ENCODE assay signal across 23 cellular contexts in genomic region chr5:134625559-134625958, GRCh38. TPM values are rescaled to one million over a fixed set of nuclear protein-coding genes. Genes with fewer than 3 reads are reported as not detected.
DNase-seq lines count a peak whose midpoint lies in the region; ATAC-seq, FAIRE-seq and TF ChIP-seq lines count a peak whose summit lies in the region.
"Had no signal": no experiment of that assay in that cellular context is flagged by ENCODE, and none has a peak within 500 bp of the region (broad histone marks: within the 10 kb centered on the region; RNA-seq: fewer than 3 reads in every experiment).

No MANE protein-coding gene starts in this region.

- H3K4me2 ChIP-seq in HepG2 (ENCODE audit: low read depth, low read length): no peak overlapping the region
- H3K4me2 ChIP-seq: BLaER1, neural progenitor cell, smooth muscle cell had no signal

- H3K4me3 Mint-ChIP-seq in central memory CD8-positive, alpha-beta T cell: no peak overlapping the region
- H3K4me3 Mint-ChIP-seq: activated CD4-positive, alpha-beta T cell treated with anti-CD3 and anti-CD28 coated beads for 36 hours; activated T-cell treated with anti-CD3 and anti-CD28 coated beads, Interleukin-2, amount 50 U/mL, for 4 hours; neural progenitor cell had no signal

- H3K9me3 ChIP-seq in liver (ENCODE audit: control insufficient read depth in 4 of 4, low read length in 3 of 4) (no peaks in the 10 kb centered on the region), HepG2 (ENCODE audit: low read length) (no peaks in the 10 kb centered on the region), mucosa of rectum (ENCODE audit: control insufficient read depth in 2 of 2, low read length in 2 of 2) (no peaks in the 10 kb centered on the region), subcutaneous abdominal adipose tissue (ENCODE audit: control insufficient read depth in 5 of 5, low read length in 5 of 5) (no peaks in the 10 kb centered on the region)
- H3K9me3 ChIP-seq: BLaER1, HAP-1, heart right ventricle, left ventricle myocardium inferior had no signal

- H3K27me3 Mint-ChIP-seq in central memory CD8-positive, alpha-beta T cell: no peaks in the 10 kb centered on the region
- H3K27me3 Mint-ChIP-seq: activated CD4-positive, alpha-beta T cell treated with anti-CD3 and anti-CD28 coated beads for 36 hours had no signal

- no peak for FAIRE-seq in HepG2 (lab: Jason Lieb, UNC)

- ATAC-seq in HepG2: no peak; the same call in 2 of the 3 replicates
- no peak for ATAC-seq in central memory CD8-positive, alpha-beta T cell (replicated peaks; ENCODE audit: extremely low read depth, poor library complexity, severe bottlenecking)
- ATAC-seq: activated CD4-positive, alpha-beta T cell treated with anti-CD3 and anti-CD28 coated beads for 36 hours; activated T-cell treated with anti-CD3 and anti-CD28 coated beads, Interleukin-2, amount 50 U/mL, for 4 hours had no signal

- in situ Hi-C loops in HepG2 (cut with HindIII; ENCODE audit: extremely low pct_ligation_motif_present, low pct_unique_long_range_greater_than_20kb): no loop called here

- H3K4me1 ChIP-seq in liver (ENCODE audit: control insufficient read depth in 4 of 4, insufficient read depth in 4 of 4, low read length in 3 of 4): peaks cover 15 to 44% (median 16%) of the 10 kb centered on the region in 4 donors
- peaks cover 39% of the 10 kb centered on the region for H3K4me1 ChIP-seq in HepG2 (ENCODE audit: insufficient read depth, low read length)
- H3K4me1 ChIP-seq in mucosa of rectum (ENCODE audit: control insufficient read depth in 2 of 2, insufficient read depth in 2 of 2, low read length in 2 of 2): peaks cover 3 to 14% of the 10 kb centered on the region in 2 donors
- peaks cover 0 to 12% (median 6%) of the 10 kb centered on the region in 5 donors for H3K4me1 ChIP-seq in subcutaneous abdominal adipose tissue (ENCODE audit: control insufficient read depth in 5 of 5, insufficient read depth in 5 of 5, low read length in 5 of 5)
- H3K4me1 ChIP-seq: BLaER1, neural progenitor cell had no signal

- CTCF ChIA-PET in HepG2 (lab: Yijun Ruan, JAX; ENCODE audit: low intra/inter-chr PET ratio, low total read pairs): no interaction called here

- no peak overlapping the region for H2AFZ ChIP-seq in HepG2 (ENCODE audit: low read length)
- H2AFZ ChIP-seq: neural progenitor cell had no signal

- POLR2A ChIA-PET in HepG2 (lab: Yijun Ruan, JAX): interaction anchor here (0.8 to 1.7 kb wide), 3 partner anchors 16 to 23 kb away, joined by 3 to 5 read pairs (median 4); partner anchors contain the start of gene SEC24A

- no peaks in the 10 kb centered on the region for H3K27me3 ChIP-seq in liver (ENCODE audit: control insufficient read depth in 4 of 4, insufficient read depth in 4 of 4, low read length in 3 of 4)
- no peaks in the 10 kb centered on the region for H3K27me3 ChIP-seq in HepG2 (ENCODE audit: control insufficient read depth in 1 of 2, insufficient read depth in 2 of 2, low read length in 2 of 2)
- H3K27me3 ChIP-seq in mucosa of rectum (ENCODE audit: control insufficient read depth in 2 of 2, insufficient read depth in 2 of 2, low read length in 2 of 2): no peaks in the 10 kb centered on the region
- no peaks in the 10 kb centered on the region for H3K27me3 ChIP-seq in subcutaneous abdominal adipose tissue (ENCODE audit: control insufficient read depth in 5 of 5, insufficient read depth in 4 of 5, low read length in 5 of 5)
- H3K27me3 ChIP-seq: BLaER1, heart right ventricle, neural progenitor cell had no signal

- DNase-seq in HepG2 (ENCODE audit: low spot score) (no peak), 8988T (no peak), GM19238 (ENCODE audit: insufficient read length, low spot score) (no peak), HCEC 1CT (no peak)
- DNase-seq in central memory CD8-positive, alpha-beta T cell (ENCODE audit: low spot score in 2 of 2): no peak
- DNase-seq: activated CD4-positive, alpha-beta T cell treated with anti-CD3 and anti-CD28 coated beads for 36 hours; activated naive CD4-positive, alpha-beta T cell treated with Interleukin-2 at 50 U/mL for 16 hours; activated T-cell treated with anti-CD3 and anti-CD28 coated beads, Interleukin-2, amount 50 U/mL, for 4 hours; heart right ventricle; left ventricle myocardium inferior; NCI-H1092; NCI-H187 treated with DMSO at 0.1 percent for 48 hours; NCI-H69; stimulated activated CD4-positive, alpha-beta T cell treated with anti-CD3 and anti-CD28 coated beads, Interleukin-2, amount 100 ng/mL, for 24 hours; T-helper 1 cell had no signal

- no peak for TF ChIP-seq RAD21 in liver (IDR thresholded peaks at IDR 0.05)
- TF ChIP-seq RAD21 in HepG2 (CRISPR knock-in tag; IDR thresholded peaks at IDR 0.05): no peak

- TF ChIP-seq POLR2A in HepG2 (IDR thresholded peaks at IDR 0.05; ENCODE audit: insufficient read depth in 1 of 2, low read depth in 2 of 2, low read length in 2 of 2): no peak

- TF ChIP-seq EP300 in HepG2 (IDR thresholded peaks at IDR 0.05; ENCODE audit: low read depth in 2 of 2, low read length in 2 of 2) (no peak), HepG2 (CRISPR knock-in tag; IDR thresholded peaks at IDR 0.05; ENCODE audit: borderline replicate concordance) (no peak)

- H3K36me3 Mint-ChIP-seq in central memory CD8-positive, alpha-beta T cell (ENCODE audit: insufficient read depth): peaks cover 39% of the 10 kb centered on the region

- H3K9me3 Mint-ChIP-seq in central memory CD8-positive, alpha-beta T cell: no peaks in the 10 kb centered on the region
- H3K9me3 Mint-ChIP-seq: activated T-cell treated with anti-CD3 and anti-CD28 coated beads, Interleukin-2, amount 50 U/mL, for 4 hours; neural progenitor cell had no signal

- intact Hi-C loops in HepG2 (cut with micrococcal nuclease; ENCODE audit: unreplicated experiment): no loop called here

- peak overlapping the region; percentile 90 to 96 for H3K27ac ChIP-seq in liver (ENCODE audit: low read depth in 1 of 2, low read length in 2 of 2)
- no peak overlapping the region for H3K27ac ChIP-seq in HepG2 (ENCODE audit: extremely low read length, insufficient read depth, low read length)
- H3K27ac ChIP-seq in mucosa of rectum (ENCODE audit: low read depth in 2 of 2, low read length in 2 of 2): peak overlapping the region; percentile 21 to 43
- H3K27ac ChIP-seq in subcutaneous abdominal adipose tissue (ENCODE audit: low read depth, low read length): peak overlapping the region; percentile 23
- H3K27ac ChIP-seq: BLaER1, HL-60, neural progenitor cell had no signal

- H3K79me2 ChIP-seq in HepG2 (ENCODE audit: insufficient read depth, low read length): peaks cover 37% of the 10 kb centered on the region

- H3K36me3 ChIP-seq in liver (ENCODE audit: control insufficient read depth in 4 of 4, insufficient read depth in 3 of 4, low read depth in 1 of 4, low read length in 3 of 4): peaks cover 3 to 9% (median 7%) of the 10 kb centered on the region in 4 donors
- peaks cover 2 to 22% of the 10 kb centered on the region in 2 experiments; a peak in 4 of 5 replicates for H3K36me3 ChIP-seq in HepG2 (replicated peaks in 1 of 2; ENCODE audit: control insufficient read depth in 1 of 2, insufficient read depth in 2 of 2, low read length in 2 of 2)
- H3K36me3 ChIP-seq in mucosa of rectum (ENCODE audit: control insufficient read depth in 2 of 2, insufficient read depth in 2 of 2, low read length in 2 of 2): peaks cover 9 to 16% of the 10 kb centered on the region in 2 donors
- peaks cover 8 to 19% (median 12%) of the 10 kb centered on the region in 5 donors for H3K36me3 ChIP-seq in subcutaneous abdominal adipose tissue (ENCODE audit: control insufficient read depth in 5 of 5, insufficient read depth in 5 of 5, low read length in 5 of 5)
- H3K36me3 ChIP-seq: neural progenitor cell had no signal

- no TSS peak for BruUV-seq in HepG2 (replicated peaks; lab: Mats Ljungman, UMichigan)

- no peak overlapping the region for H3K4me3 ChIP-seq in liver (ENCODE audit: low read depth in 1 of 3, low read length in 3 of 3)
- no peak overlapping the region for H3K4me3 ChIP-seq in HepG2 (replicated peaks in 1 of 3; ENCODE audit: insufficient read depth in 1 of 3, low read depth in 2 of 3, low read length in 3 of 3)
- H3K4me3 ChIP-seq in mucosa of rectum (ENCODE audit: low read length in 2 of 2): no peak overlapping the region
- no peak overlapping the region for H3K4me3 ChIP-seq in subcutaneous abdominal adipose tissue (ENCODE audit: low read depth in 1 of 5, low read length in 5 of 5)
- H3K4me3 ChIP-seq: BLaER1, HAP-1, heart right ventricle, left ventricle myocardium inferior, neural progenitor cell, smooth muscle cell had no signal

- peaks cover 28% of the 10 kb centered on the region for H3K4me1 Mint-ChIP-seq in central memory CD8-positive, alpha-beta T cell
- H3K4me1 Mint-ChIP-seq: neural progenitor cell had no signal

- WGBS in liver: 42% methylated on average over 1 of the region's 1 CpG
- 86% methylated on average over 1 of the region's 1 CpG for WGBS in HepG2 (ENCODE audit: low lambda C conversion rate)

- no peak overlapping the region for H3K9ac ChIP-seq in liver (ENCODE audit: low read depth in 1 of 2, low read length in 2 of 2)
- H3K9ac ChIP-seq in HepG2 (ENCODE audit: insufficient read depth, low read depth, low read length): no peak overlapping the region
- no peak overlapping the region for H3K9ac ChIP-seq in mucosa of rectum (ENCODE audit: low read depth in 1 of 2, low read length in 2 of 2)
- H3K9ac ChIP-seq in subcutaneous abdominal adipose tissue (ENCODE audit: low read length in 5 of 5): no peak overlapping the region
- H3K9ac ChIP-seq: BLaER1, neural progenitor cell had no signal

- H4K20me1 ChIP-seq in HepG2 (ENCODE audit: insufficient read depth, low read length): no peaks in the 10 kb centered on the region

- TF ChIP-seq CTCF in liver (IDR thresholded peaks at IDR 0.05; ENCODE audit: low read depth, low read length, missing input control): no peak
- no peak for TF ChIP-seq CTCF in HepG2 (CRISPR knock-in tag; IDR thresholded peaks at IDR 0.05)

- peak overlapping the region; percentile 30 for H3K27ac Mint-ChIP-seq in central memory CD8-positive, alpha-beta T cell (ENCODE audit: low read depth)

RNA-seq across cellular contexts. Expression of gene SAR1B, which starts 7.1 kb away (rescaled TPM):
- total RNA-seq in liver (100 to 1,000 TPM in 1 of 2 donors, 10 to 100 TPM in 1; 36.6 to 212 TPM), HepG2 (2016; rRNA removed; fragmentation: Illumina TruSeq; extraction: Trizol) (73.0 and 99.7 TPM in 2 replicates)
- polyA plus RNA-seq in liver (100 to 1,000 TPM in 1 of 2 donors, 10 to 100 TPM in 1; 75.5 to 116 TPM), HepG2 (2011; rRNA removed) (33.2 and 43.0 TPM in 2 replicates)
- 19.0 and 26.0 TPM in 2 replicates for total RNA-seq in HepG2 (2016; cell fraction: cytosol; rRNA removed; fragmentation: Illumina TruSeq; extraction: Trizol; ENCODE audit: low read depth)
- 71.3 and 99.4 TPM in 2 replicates for total RNA-seq in HepG2 (2016; cell fraction: insoluble cytoplasmic fraction; rRNA removed; fragmentation: Illumina TruSeq; extraction: Trizol)
- 25.2 and 29.6 TPM in 2 replicates for total RNA-seq in HepG2 (2016; cell fraction: membrane; rRNA removed; fragmentation: Illumina TruSeq; extraction: Trizol)
- total RNA-seq in HepG2 (2016; cell fraction: nucleus; rRNA removed; fragmentation: Illumina TruSeq; extraction: Trizol): 76.4 and 91.6 TPM in 2 replicates
- 14.1 and 24.4 TPM in 2 replicates for polyA plus RNA-seq in HepG2 (2011; cell fraction: cytosol; rRNA removed)
- polyA plus RNA-seq in HepG2 (2011; cell fraction: nucleus; rRNA removed): 12.1 and 18.4 TPM in 2 replicates
- polyA plus RNA-seq in HepG2 (2012): 46.5 and 59.9 TPM in 2 replicates
- 11.2 and 12.4 TPM in 2 replicates for polyA plus RNA-seq in HepG2 (2016; cell fraction: cytosol; fragmentation: Illumina TruSeq; extraction: Trizol; ENCODE audit: low read depth)
- 43.4 and 51.8 TPM in 2 replicates for polyA plus RNA-seq in HepG2 (2016; cell fraction: insoluble cytoplasmic fraction; fragmentation: Illumina TruSeq; extraction: Trizol; ENCODE audit: low read depth)
- 11.1 and 11.7 TPM in 2 replicates for polyA plus RNA-seq in HepG2 (2016; cell fraction: membrane; fragmentation: Illumina TruSeq; extraction: Trizol; ENCODE audit: low read depth)
- 92.7 and 95.6 TPM in 2 replicates for polyA plus RNA-seq in HepG2 (2016; cell fraction: nucleus; fragmentation: Illumina TruSeq; extraction: Trizol; ENCODE audit: insufficient read depth, low read depth)
- 25.6 and 32.4 TPM in 2 replicates for polyA minus RNA-seq in HepG2 (2011; rRNA and poly(A)+ RNA removed; ENCODE audit: low replicate concordance)
- 42.9 and 70.5 TPM in 2 replicates for polyA minus RNA-seq in HepG2 (2011; cell fraction: cytosol; rRNA and poly(A)+ RNA removed)
- polyA minus RNA-seq in HepG2 (2011; cell fraction: nucleus; rRNA and poly(A)+ RNA removed): 27.7 and 36.6 TPM in 2 replicates

RNA-seq across cellular contexts. Expression of gene SEC24A, which starts 23.0 kb away (rescaled TPM):
- total RNA-seq in liver (10 to 100 TPM; 21.0 to 46.6 TPM), HepG2 (2016; rRNA removed; fragmentation: Illumina TruSeq; extraction: Trizol) (30.5 and 56.6 TPM in 2 replicates)
- polyA plus RNA-seq in liver (10 to 100 TPM; 10.1 to 16.7 TPM), HepG2 (2011; rRNA removed) (39.6 and 56.8 TPM in 2 replicates)
- 8.6 and 10.2 TPM in 2 replicates for total RNA-seq in HepG2 (2016; cell fraction: cytosol; rRNA removed; fragmentation: Illumina TruSeq; extraction: Trizol; ENCODE audit: low read depth)
- 28.5 and 53.5 TPM in 2 replicates for total RNA-seq in HepG2 (2016; cell fraction: insoluble cytoplasmic fraction; rRNA removed; fragmentation: Illumina TruSeq; extraction: Trizol)
- 15.9 and 16.9 TPM in 2 replicates for total RNA-seq in HepG2 (2016; cell fraction: membrane; rRNA removed; fragmentation: Illumina TruSeq; extraction: Trizol)
- total RNA-seq in HepG2 (2016; cell fraction: nucleus; rRNA removed; fragmentation: Illumina TruSeq; extraction: Trizol): 30.3 and 31.4 TPM in 2 replicates
- polyA plus RNA-seq in HepG2 (2011; cell fraction: cytosol; rRNA removed): 32.2 and 37.4 TPM in 2 replicates
- 22.5 and 25.0 TPM in 2 replicates for polyA plus RNA-seq in HepG2 (2011; cell fraction: nucleus; rRNA removed)
- polyA plus RNA-seq in HepG2 (2012): 21.7 and 26.9 TPM in 2 replicates
- 1.3 and 1.4 TPM in 2 replicates for polyA plus RNA-seq in HepG2 (2016; cell fraction: cytosol; fragmentation: Illumina TruSeq; extraction: Trizol; ENCODE audit: low read depth)
- polyA plus RNA-seq in HepG2 (2016; cell fraction: insoluble cytoplasmic fraction; fragmentation: Illumina TruSeq; extraction: Trizol; ENCODE audit: low read depth): 44.8 and 45.8 TPM in 2 replicates
- 4.6 and 6.1 TPM in 2 replicates for polyA plus RNA-seq in HepG2 (2016; cell fraction: membrane; fragmentation: Illumina TruSeq; extraction: Trizol; ENCODE audit: low read depth)
- 26.6 and 29.0 TPM in 2 replicates for polyA plus RNA-seq in HepG2 (2016; cell fraction: nucleus; fragmentation: Illumina TruSeq; extraction: Trizol; ENCODE audit: insufficient read depth, low read depth)
- 36.1 and 80.0 TPM in 2 replicates for polyA minus RNA-seq in HepG2 (2011; rRNA and poly(A)+ RNA removed; ENCODE audit: low replicate concordance)
- polyA minus RNA-seq in HepG2 (2011; cell fraction: cytosol; rRNA and poly(A)+ RNA removed): 51.2 and 62.4 TPM in 2 replicates
- polyA minus RNA-seq in HepG2 (2011; cell fraction: nucleus; rRNA and poly(A)+ RNA removed): 61.9 and 65.6 TPM in 2 replicates
